ENCODE assay signal across 1 cellular context in the genomic region with DNA sequence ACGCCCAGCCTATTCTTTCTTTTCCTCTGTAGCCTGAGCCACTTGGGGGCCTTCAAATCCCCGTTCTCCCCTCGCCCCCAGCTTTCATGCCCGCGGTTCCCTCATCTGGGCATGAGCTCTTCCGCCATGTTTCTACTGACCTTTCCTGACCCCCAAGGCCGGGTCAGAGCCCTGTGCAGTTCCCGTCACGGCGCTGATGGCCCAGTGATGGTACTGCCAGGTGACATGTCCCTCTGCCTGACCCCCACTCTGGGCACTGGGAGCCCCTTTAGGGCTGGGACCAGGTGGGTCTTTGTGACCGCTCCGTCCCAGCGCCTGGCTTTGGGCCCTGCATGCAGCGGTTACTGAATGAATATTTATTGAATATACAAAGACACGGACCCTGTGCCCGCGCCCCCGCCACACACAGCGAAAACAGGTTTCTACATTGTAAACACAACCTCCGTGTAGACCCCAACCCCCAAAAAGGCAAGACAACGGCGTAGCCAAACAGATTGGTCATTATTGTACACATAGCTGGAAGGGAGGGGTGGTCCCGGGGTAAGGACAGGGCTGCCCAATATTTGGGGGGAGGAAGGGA.
TF ChIP-seq lines count a peak whose summit lies in the region.

No MANE protein-coding gene starts in this region.

TF ChIP-seq in HepG2, 621 proteins besides CTCF, POLR2A, EP300 and RAD21 (continued from another document):
- TF ChIP-seq, protein P1, sequence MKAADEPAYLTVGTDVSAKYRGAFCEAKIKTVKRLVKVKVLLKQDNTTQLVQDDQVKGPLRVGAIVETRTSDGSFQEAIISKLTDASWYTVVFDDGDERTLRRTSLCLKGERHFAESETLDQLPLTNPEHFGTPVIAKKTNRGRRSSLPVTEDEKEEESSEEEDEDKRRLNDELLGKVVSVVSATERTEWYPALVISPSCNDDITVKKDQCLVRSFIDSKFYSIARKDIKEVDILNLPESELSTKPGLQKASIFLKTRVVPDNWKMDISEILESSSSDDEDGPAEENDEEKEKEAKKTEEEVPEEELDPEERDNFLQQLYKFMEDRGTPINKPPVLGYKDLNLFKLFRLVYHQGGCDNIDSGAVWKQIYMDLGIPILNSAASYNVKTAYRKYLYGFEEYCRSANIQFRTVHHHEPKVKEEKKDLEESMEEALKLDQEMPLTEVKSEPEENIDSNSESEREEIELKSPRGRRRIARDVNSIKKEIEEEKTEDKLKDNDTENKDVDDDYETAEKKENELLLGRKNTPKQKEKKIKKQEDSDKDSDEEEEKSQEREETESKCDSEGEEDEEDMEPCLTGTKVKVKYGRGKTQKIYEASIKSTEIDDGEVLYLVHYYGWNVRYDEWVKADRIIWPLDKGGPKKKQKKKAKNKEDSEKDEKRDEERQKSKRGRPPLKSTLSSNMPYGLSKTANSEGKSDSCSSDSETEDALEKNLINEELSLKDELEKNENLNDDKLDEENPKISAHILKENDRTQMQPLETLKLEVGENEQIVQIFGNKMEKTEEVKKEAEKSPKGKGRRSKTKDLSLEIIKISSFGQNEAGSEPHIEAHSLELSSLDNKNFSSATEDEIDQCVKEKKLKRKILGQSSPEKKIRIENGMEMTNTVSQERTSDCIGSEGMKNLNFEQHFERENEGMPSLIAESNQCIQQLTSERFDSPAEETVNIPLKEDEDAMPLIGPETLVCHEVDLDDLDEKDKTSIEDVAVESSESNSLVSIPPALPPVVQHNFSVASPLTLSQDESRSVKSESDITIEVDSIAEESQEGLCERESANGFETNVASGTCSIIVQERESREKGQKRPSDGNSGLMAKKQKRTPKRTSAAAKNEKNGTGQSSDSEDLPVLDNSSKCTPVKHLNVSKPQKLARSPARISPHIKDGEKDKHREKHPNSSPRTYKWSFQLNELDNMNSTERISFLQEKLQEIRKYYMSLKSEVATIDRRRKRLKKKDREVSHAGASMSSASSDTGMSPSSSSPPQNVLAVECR (CRISPR knock-in tag; IDR thresholded peaks at IDR 0.05; ENCODE audit: borderline replicate concordance), result no peak
- peak; percentile 83 for TF ChIP-seq RBM22 (optimal IDR thresholded peaks at IDR 0.05; ENCODE audit: low read length)
- no peak; the same call in 1 of the 2 replicates for TF ChIP-seq NFKB2 (CRISPR knock-in tag; IDR thresholded peaks at IDR 0.05; ENCODE audit: borderline replicate concordance)
- no peak for TF ChIP-seq FOXP1 (IDR thresholded peaks at IDR 0.05)
- TF ChIP-seq FOXP1 (CRISPR knock-in tag; IDR thresholded peaks at IDR 0.05), result 0 out of 2 replicates have a peak, but pooled peaks have one; percentile 14
- TF ChIP-seq, protein P2, sequence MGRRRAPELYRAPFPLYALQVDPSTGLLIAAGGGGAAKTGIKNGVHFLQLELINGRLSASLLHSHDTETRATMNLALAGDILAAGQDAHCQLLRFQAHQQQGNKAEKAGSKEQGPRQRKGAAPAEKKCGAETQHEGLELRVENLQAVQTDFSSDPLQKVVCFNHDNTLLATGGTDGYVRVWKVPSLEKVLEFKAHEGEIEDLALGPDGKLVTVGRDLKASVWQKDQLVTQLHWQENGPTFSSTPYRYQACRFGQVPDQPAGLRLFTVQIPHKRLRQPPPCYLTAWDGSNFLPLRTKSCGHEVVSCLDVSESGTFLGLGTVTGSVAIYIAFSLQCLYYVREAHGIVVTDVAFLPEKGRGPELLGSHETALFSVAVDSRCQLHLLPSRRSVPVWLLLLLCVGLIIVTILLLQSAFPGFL (CRISPR knock-in tag; IDR thresholded peaks at IDR 0.05), result no peak
- TF ChIP-seq NAIF1 (CRISPR knock-in tag; IDR thresholded peaks at IDR 0.05; ENCODE audit: borderline replicate concordance), result no peak
- TF ChIP-seq ZNF136 (CRISPR knock-in tag; IDR thresholded peaks at IDR 0.05; ENCODE audit: low read depth), result no peak
- TF ChIP-seq, protein P3, sequence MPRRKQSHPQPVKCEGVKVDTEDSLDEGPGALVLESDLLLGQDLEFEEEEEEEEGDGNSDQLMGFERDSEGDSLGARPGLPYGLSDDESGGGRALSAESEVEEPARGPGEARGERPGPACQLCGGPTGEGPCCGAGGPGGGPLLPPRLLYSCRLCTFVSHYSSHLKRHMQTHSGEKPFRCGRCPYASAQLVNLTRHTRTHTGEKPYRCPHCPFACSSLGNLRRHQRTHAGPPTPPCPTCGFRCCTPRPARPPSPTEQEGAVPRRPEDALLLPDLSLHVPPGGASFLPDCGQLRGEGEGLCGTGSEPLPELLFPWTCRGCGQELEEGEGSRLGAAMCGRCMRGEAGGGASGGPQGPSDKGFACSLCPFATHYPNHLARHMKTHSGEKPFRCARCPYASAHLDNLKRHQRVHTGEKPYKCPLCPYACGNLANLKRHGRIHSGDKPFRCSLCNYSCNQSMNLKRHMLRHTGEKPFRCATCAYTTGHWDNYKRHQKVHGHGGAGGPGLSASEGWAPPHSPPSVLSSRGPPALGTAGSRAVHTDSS (CRISPR knock-in tag; conservative IDR thresholded peaks at IDR 0.05), result no peak
- 0 out of 2 replicates have a peak, but pooled peaks have one; percentile 46 for TF ChIP-seq ZFP36L1 (CRISPR knock-in tag; IDR thresholded peaks at IDR 0.05)
- no peak for TF ChIP-seq ARHGAP35 (CRISPR knock-in tag; IDR thresholded peaks at IDR 0.05; ENCODE audit: borderline replicate concordance)
- TF ChIP-seq, protein P4, sequence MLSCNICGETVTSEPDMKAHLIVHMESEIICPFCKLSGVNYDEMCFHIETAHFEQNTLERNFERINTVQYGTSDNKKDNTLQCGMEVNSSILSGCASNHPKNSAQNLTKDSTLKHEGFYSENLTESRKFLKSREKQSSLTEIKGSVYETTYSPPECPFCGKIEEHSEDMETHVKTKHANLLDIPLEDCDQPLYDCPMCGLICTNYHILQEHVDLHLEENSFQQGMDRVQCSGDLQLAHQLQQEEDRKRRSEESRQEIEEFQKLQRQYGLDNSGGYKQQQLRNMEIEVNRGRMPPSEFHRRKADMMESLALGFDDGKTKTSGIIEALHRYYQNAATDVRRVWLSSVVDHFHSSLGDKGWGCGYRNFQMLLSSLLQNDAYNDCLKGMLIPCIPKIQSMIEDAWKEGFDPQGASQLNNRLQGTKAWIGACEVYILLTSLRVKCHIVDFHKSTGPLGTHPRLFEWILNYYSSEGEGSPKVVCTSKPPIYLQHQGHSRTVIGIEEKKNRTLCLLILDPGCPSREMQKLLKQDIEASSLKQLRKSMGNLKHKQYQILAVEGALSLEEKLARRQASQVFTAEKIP (CRISPR knock-in tag; IDR thresholded peaks at IDR 0.05; ENCODE audit: borderline replicate concordance), result no peak
- TF ChIP-seq ZNF510 (CRISPR knock-in tag; IDR thresholded peaks at IDR 0.05; ENCODE audit: low read depth), result no peak
- TF ChIP-seq MED1 (CRISPR knock-in tag; IDR thresholded peaks at IDR 0.05), result no peak
- TF ChIP-seq NFIB (CRISPR knock-in tag; IDR thresholded peaks at IDR 0.05; ENCODE audit: borderline replicate concordance), result no peak
- no peak for TF ChIP-seq KDM3A (CRISPR knock-in tag; IDR thresholded peaks at IDR 0.05; ENCODE audit: low read depth)
- no peak for TF ChIP-seq TARDBP (CRISPR knock-in tag; IDR thresholded peaks at IDR 0.05)
TF ChIP-seq in HepG2: peak in this region for 44.
